Comparison of ENCODE assay signal across 8 cellular contexts in the genomic region with DNA sequence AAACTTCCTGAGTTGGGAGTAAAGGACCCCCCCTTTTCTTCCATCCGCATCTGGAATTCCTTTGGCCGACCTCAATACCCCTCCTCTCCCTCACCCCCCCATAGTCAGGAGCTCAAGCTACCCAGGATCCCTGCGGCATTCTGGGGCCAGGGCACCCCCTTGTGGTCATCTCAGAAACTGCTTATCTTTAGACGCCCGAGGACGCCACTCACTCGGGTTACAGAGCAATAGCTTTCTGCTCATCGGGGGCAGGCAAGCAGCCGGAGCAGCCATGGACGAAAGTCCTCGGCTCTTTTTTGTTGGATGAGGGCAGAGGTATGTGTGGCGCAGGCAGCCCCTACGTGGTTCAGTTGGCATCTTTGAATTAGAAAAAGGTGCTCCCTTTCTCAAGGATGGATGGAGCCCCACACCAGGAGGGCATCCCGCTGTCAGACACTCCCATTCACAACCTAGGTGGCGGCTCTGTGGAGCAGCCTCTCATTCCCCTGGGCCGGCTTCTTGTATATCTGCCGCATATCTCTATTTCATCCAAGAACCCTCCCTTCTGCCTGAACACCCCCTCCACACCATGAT. TPM values are rescaled to one million over a fixed set of nuclear protein-coding genes. Genes with fewer than 3 reads are reported as not detected.
DNase-seq lines count a peak whose midpoint lies in the region; ATAC-seq and TF ChIP-seq lines count a peak whose summit lies in the region.

No MANE protein-coding gene starts in this region.

- H3K36me3 ChIP-seq in esophagus (ENCODE audit: control insufficient read depth in 2 of 2, insufficient read depth in 2 of 2, low read length in 1 of 2) (peaks cover 0 to 9% of the 10 kb centered on the region in 2 donors), mucosa of rectum (ENCODE audit: control insufficient read depth in 2 of 2, insufficient read depth in 2 of 2, low read length in 2 of 2) (peaks cover 2 to 3% of the 10 kb centered on the region in 2 donors), stomach (peaks cover 7 to 17% (median 12%) of the 10 kb centered on the region in 4 donors)

- H3K9me3 ChIP-seq in H9 (ENCODE audit: control insufficient read depth, low read depth, low read length), result no peaks in the 10 kb centered on the region
- H3K9me3 ChIP-seq in esophagus (ENCODE audit: control insufficient read depth in 2 of 2, insufficient read depth in 1 of 2, low read depth in 1 of 2, low read length in 1 of 2), result no peaks in the 10 kb centered on the region
- no peaks in the 10 kb centered on the region for H3K9me3 ChIP-seq in mucosa of rectum (ENCODE audit: control insufficient read depth in 2 of 2, low read length in 2 of 2)
- no peaks in the 10 kb centered on the region for H3K9me3 ChIP-seq in stomach

- H4K5ac ChIP-seq in H9 (ENCODE audit: insufficient read length, low read depth, low read length), result no peak overlapping the region

- no peak overlapping the region for H2BK15ac ChIP-seq in H9 (ENCODE audit: low read depth, low read length)

- DNase-seq in C1 segment of cervical spinal cord (lab: John Stamatoyannopoulos, UW) (peak in 11 of 14 donors; percentile 31 to 74 (median 67)), H9 (peak; percentile 89), NOMO-1 treated with DMSO at 0.1 percent for 48 hours (lab: John Stamatoyannopoulos, UW; ENCODE audit: unreplicated experiment) (peak; percentile 47), activated T-cell treated with anti-CD3 and anti-CD28 coated beads for 4 hours (peak; percentile 61), stomach (peak; percentile 75)

- H3K4me3 ChIP-seq in esophagus (ENCODE audit: low read depth in 1 of 2, low read length in 2 of 2) (no peak overlapping the region), mucosa of rectum (ENCODE audit: low read length in 2 of 2) (peak overlapping the region; percentile 37 to 58), stomach (peak overlapping the region; percentile 56 to 71 (median 62))

- H3K14ac ChIP-seq in H9 (ENCODE audit: insufficient read depth, low read length), result no peak overlapping the region

- H3K9me3 Mint-ChIP-seq in H9, result no peaks in the 10 kb centered on the region; a peak in 1 of 5 replicates

- H3K79me2 ChIP-seq in H9 (ENCODE audit: insufficient read depth, low read length), result peaks cover 13% of the 10 kb centered on the region; the same call in 1 of the 2 replicates

- H3K27ac ChIP-seq in H9 (ENCODE audit: insufficient read length, low read depth, low read length), result no peak overlapping the region
- H3K27ac ChIP-seq in esophagus (ENCODE audit: low read depth in 2 of 2, low read length in 1 of 2), result peak overlapping the region; percentile 38 to 60
- H3K27ac ChIP-seq in mucosa of rectum (ENCODE audit: low read depth in 2 of 2, low read length in 2 of 2), result peak overlapping the region; percentile 53 to 80
- peak overlapping the region; percentile 9 to 96 (median 92) for H3K27ac ChIP-seq in stomach

- H4K20me1 ChIP-seq in H9 (ENCODE audit: control insufficient read depth, insufficient read depth, insufficient read length), result no peaks in the 10 kb centered on the region

- peak overlapping the region; percentile 58 to 94 (median 85); a peak in 5 of 7 replicates for H3K27ac Mint-ChIP-seq in H9

- H3K23ac ChIP-seq in H9 (ENCODE audit: insufficient read length, low read depth, low read length), result no peak overlapping the region

- intact Hi-C loops in stomach (cut with DNase I; ENCODE audit: low total_unique reads), result no loop called here

- no CpG with 5 or more reads among the region's 17 CpGs for WGBS in H9 (ENCODE audit: extremely low coverage, insufficient read length, low lambda C conversion rate)
- 22 to 25% methylated on average over 17 of the region's 17 CpGs for WGBS in esophagus, 2 donors
- WGBS in stomach, 5 donors, result 17 to 26% (median 23%) methylated on average over 17 of the region's 17 CpGs

- H3K4ac ChIP-seq in H9 (ENCODE audit: low read depth, low read length), result no peak overlapping the region

- peak overlapping the region; percentile 56 for H3K4me2 ChIP-seq in H9 (ENCODE audit: insufficient read depth, insufficient read length, low read length)

- no peaks in the 10 kb centered on the region; the same call in 1 of the 2 replicates for H3K4me1 ChIP-seq in H9 (ENCODE audit: insufficient read depth, low read length)
- peaks cover 16 to 30% of the 10 kb centered on the region in 2 donors for H3K4me1 ChIP-seq in esophagus (ENCODE audit: control insufficient read depth in 2 of 2, insufficient read depth in 2 of 2, low read length in 1 of 2)
- H3K4me1 ChIP-seq in mucosa of rectum (ENCODE audit: control insufficient read depth in 2 of 2, insufficient read depth in 2 of 2, low read length in 2 of 2), result peaks cover 32 to 33% of the 10 kb centered on the region in 2 donors
- H3K4me1 ChIP-seq in stomach, result peaks cover 61 to 82% (median 73%) of the 10 kb centered on the region in 4 donors

- H3K18ac ChIP-seq in H9 (ENCODE audit: insufficient read length, low read depth, low read length), result peak overlapping the region; percentile 33

- no peak overlapping the region for H2BK120ac ChIP-seq in H9 (ENCODE audit: low read depth, low read length, poor library complexity, severe bottlenecking)

- no peak overlapping the region for H4K8ac ChIP-seq in H9 (replicated peaks; ENCODE audit: insufficient read length, low read depth, low read length)

- H2AK5ac ChIP-seq in H9 (ENCODE audit: insufficient read length, low read length), result no peak overlapping the region

- TF ChIP-seq POLR2A in stomach (IDR thresholded peaks at IDR 0.05), result no peak

- no peak overlapping the region for H2BK12ac ChIP-seq in H9 (ENCODE audit: insufficient read length, low read depth, low read length)

- TF ChIP-seq EP300 in stomach (IDR thresholded peaks at IDR 0.05), result no peak

- H3K56ac ChIP-seq in H9 (ENCODE audit: insufficient read length, low read depth, low read length), result no peak overlapping the region

- peak overlapping the region; percentile 38 to 99 for H3K4me3 Mint-ChIP-seq in H9

- no peak overlapping the region for H3T11ph ChIP-seq in H9 (ENCODE audit: low read length)

- peaks cover 28% of the 10 kb centered on the region for H3K23me2 ChIP-seq in H9 (ENCODE audit: insufficient read length, low read depth, low read length, poor library complexity, severe bottlenecking)

- H2AFZ ChIP-seq in H9 (ENCODE audit: low read length), result no peak overlapping the region

- H3K79me1 ChIP-seq in H9 (ENCODE audit: insufficient read depth, low read depth, low read length, poor library complexity, severe bottlenecking), result peaks cover 9% of the 10 kb centered on the region

- no peak overlapping the region for H4K91ac ChIP-seq in H9 (ENCODE audit: insufficient read length, low read depth, low read length)

- no peak overlapping the region for H2BK20ac ChIP-seq in H9 (ENCODE audit: low read depth, low read length, poor library complexity, severe bottlenecking)

- H2BK5ac ChIP-seq in H9 (ENCODE audit: insufficient read length, low read length), result no peak overlapping the region

- peak; percentile 85 for TF ChIP-seq CTCF in H9 (conservative IDR thresholded peaks at IDR 0.05)
- TF ChIP-seq CTCF in stomach (IDR thresholded peaks at IDR 0.05), result peak in 5 of 7 experiments; percentile 51 to 86 (median 71)

- H3K36me3 Mint-ChIP-seq in H9 (ENCODE audit: insufficient read depth in 1 of 3, low read depth in 3 of 3), result peaks cover 13 to 18% (median 15%) of the 10 kb centered on the region in 3 experiments

- peaks cover 46 to 70% of the 10 kb centered on the region in 2 experiments for H3K4me1 Mint-ChIP-seq in H9

- no peak for ATAC-seq in HG02840 (IDR thresholded peaks at IDR 0.05; ENCODE audit: low FRiP score, unreplicated experiment)

- H3K27me3 ChIP-seq in H9 (ENCODE audit: insufficient read depth, low read length), result peaks cover 16% of the 10 kb centered on the region
- H3K27me3 ChIP-seq in esophagus (ENCODE audit: control insufficient read depth in 1 of 2, insufficient read depth in 2 of 2, low read length in 2 of 2), result no peaks in the 10 kb centered on the region
- peaks cover 11 to 19% of the 10 kb centered on the region in 2 donors for H3K27me3 ChIP-seq in mucosa of rectum (ENCODE audit: control insufficient read depth in 2 of 2, insufficient read depth in 2 of 2, low read length in 2 of 2)
- H3K27me3 ChIP-seq in stomach, result peaks cover 0 to 43% (median 21%) of the 10 kb centered on the region in 3 donors

- H3K9ac ChIP-seq in H9 (ENCODE audit: extremely low read depth, insufficient read length, low read length) (no peak overlapping the region), mucosa of rectum (ENCODE audit: low read depth in 1 of 2, low read length in 2 of 2) (no peak overlapping the region)

- H3K27me3 Mint-ChIP-seq in H9 (ENCODE audit: low read depth), result peaks cover 45% of the 10 kb centered on the region

RNA-seq across cellular contexts. Expression of a gene that starts 2.3 kb away (rescaled TPM):
- total RNA-seq in H9 (2021) (0.33 and 0.59 TPM in 2 replicates), stomach (100 to 1,000 TPM in 1 of 5 donors, 10 to 100 TPM in 4; 11.4 to 169 (median 17.4) TPM)
- polyA plus RNA-seq in esophagus (1 to 10 TPM; 4.8 to 6.7 TPM), stomach (10 to 100 TPM; 12.7 to 30.3 (median 20.6) TPM)

RNA-seq across cellular contexts. Expression of a gene that starts 4.1 kb away (rescaled TPM):
- total RNA-seq in H9 (2021) (56.2 and 57.6 TPM in 2 replicates), stomach (10 to 100 TPM in 2 of 5 donors, 1 to 10 TPM in 2, not detected in 1; 1.3 to 45.8 (median 11.7) TPM)
- polyA plus RNA-seq in esophagus (10 to 100 TPM in 1 of 2 donors, 1 to 10 TPM in 1; 7.4 to 16.2 TPM), stomach (10 to 100 TPM in 2 of 3 donors, 1 to 10 TPM in 1; 7.0 to 14.8 (median 10.3) TPM)

RNA-seq across cellular contexts. Expression of a gene that starts 8.1 kb away (rescaled TPM):
- total RNA-seq in H9 (2021) (not detected in 2 replicates), stomach (not detected)
- polyA plus RNA-seq in esophagus (not detected), stomach (not detected)

RNA-seq across cellular contexts. Expression of a gene that starts 21.5 kb away (rescaled TPM):
- total RNA-seq in H9 (2021) (21.5 and 23.3 TPM in 2 replicates), stomach (100 to 1,000 TPM in 3 of 5 donors, 10 to 100 TPM in 2; 49.6 to 379 (median 111) TPM)
- polyA plus RNA-seq in esophagus (10 to 100 TPM; 10.3 to 34.4 TPM), stomach (10 to 100 TPM in 2 of 3 donors, 1 to 10 TPM in 1; 7.3 to 54.8 (median 16.0) TPM)

RNA-seq across cellular contexts. Expression of a gene that starts 43.1 kb away (rescaled TPM):
- 5.7 and 7.6 TPM in 2 replicates for total RNA-seq in H9 (2021)
- 1 to 10 TPM; 2.1 to 4.9 TPM for polyA plus RNA-seq in esophagus
- 10 to 100 TPM in 1 of 5 donors, 1 to 10 TPM in 4; 1.4 to 17.4 (median 3.1) TPM for total RNA-seq in stomach
- 1 to 10 TPM; 1.4 to 7.8 (median 2.6) TPM for polyA plus RNA-seq in stomach

Comparison
In these comparisons a context has a peak if more than half of its experiments do, and no peak if none do; other contexts are left out.
1. H3K4me3 ChIP-seq: peak in mucosa of rectum (2 of 2) and stomach (4 of 4); none in esophagus (0 of 2).
2. Peak in every context shown above with its lines, with median percentiles within 50 percentile points of each other: DNase-seq.